Comparison of ENCODE assay signal across 1 cellular context in the genomic region with DNA sequence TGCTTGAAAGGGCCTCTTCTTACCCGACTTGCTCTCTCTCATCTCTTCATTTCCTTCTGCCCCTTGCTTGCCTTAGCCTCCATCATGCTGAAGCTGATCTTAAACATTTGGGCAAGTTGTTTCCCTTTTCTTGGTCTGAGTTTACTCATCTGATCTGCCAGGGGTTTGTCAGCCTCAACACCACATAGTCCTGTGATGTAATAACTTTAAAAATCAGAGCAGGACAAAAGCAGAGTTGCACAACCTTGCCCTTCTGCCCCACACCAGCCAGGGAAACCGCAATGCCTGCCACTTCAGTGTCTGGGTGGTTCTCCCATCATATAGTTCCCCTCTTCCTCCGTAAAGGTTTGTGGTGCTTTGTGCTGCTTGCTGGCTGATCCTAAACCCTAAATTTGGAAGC.
TF ChIP-seq lines count a peak whose summit lies in the region.

No MANE protein-coding gene starts in this region.

TF ChIP-seq in GM12878, 131 proteins besides CTCF, POLR2A, EP300 and RAD21:
- TF ChIP-seq HDAC6 (IDR thresholded peaks at IDR 0.05; ENCODE audit: unreplicated experiment) (no peak), CEBPB (IDR thresholded peaks at IDR 0.05; ENCODE audit: borderline replicate concordance in 1 of 2, low read depth in 2 of 2, low read length in 2 of 2) (0 out of 4 replicates have a peak, but pooled peaks of 1 of the 2 experiments have one; percentile 16), EED (IDR thresholded peaks at IDR 0.05; ENCODE audit: low read depth) (peak; percentile 30; the same call in 1 of the 2 replicates), ETV6 (conservative IDR thresholded peaks at IDR 0.05 in 1 of 2, IDR thresholded peaks at IDR 0.05 in 1 of 2; ENCODE audit: borderline replicate concordance in 1 of 2, low read depth in 1 of 2) (0 out of 4 replicates have a peak, but pooled peaks of 1 of the 2 experiments have one; percentile 27), RUNX3 (IDR thresholded peaks at IDR 0.05; ENCODE audit: low read length) (peak; percentile 64)
- TF ChIP-seq, protein P1, sequence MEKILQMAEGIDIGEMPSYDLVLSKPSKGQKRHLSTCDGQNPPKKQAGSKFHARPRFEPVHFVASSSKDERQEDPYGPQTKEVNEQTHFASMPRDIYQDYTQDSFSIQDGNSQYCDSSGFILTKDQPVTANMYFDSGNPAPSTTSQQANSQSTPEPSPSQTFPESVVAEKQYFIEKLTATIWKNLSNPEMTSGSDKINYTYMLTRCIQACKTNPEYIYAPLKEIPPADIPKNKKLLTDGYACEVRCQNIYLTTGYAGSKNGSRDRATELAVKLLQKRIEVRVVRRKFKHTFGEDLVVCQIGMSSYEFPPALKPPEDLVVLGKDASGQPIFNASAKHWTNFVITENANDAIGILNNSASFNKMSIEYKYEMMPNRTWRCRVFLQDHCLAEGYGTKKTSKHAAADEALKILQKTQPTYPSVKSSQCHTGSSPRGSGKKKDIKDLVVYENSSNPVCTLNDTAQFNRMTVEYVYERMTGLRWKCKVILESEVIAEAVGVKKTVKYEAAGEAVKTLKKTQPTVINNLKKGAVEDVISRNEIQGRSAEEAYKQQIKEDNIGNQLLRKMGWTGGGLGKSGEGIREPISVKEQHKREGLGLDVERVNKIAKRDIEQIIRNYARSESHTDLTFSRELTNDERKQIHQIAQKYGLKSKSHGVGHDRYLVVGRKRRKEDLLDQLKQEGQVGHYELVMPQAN (conservative IDR thresholded peaks at IDR 0.05): no peak
